10 cellular contexts compared by ENCODE assay signal in genomic region chr9:130058154-130058553, GRCh38. TPM values are rescaled to one million over a fixed set of nuclear protein-coding genes. Genes with fewer than 3 reads are reported as not detected.
DNase-seq lines count a peak whose midpoint lies in the region; ATAC-seq and TF ChIP-seq lines count a peak whose summit lies in the region.
"Had no signal": no experiment of that assay in that cellular context is flagged by ENCODE, and none has a peak within 500 bp of the region (broad histone marks: within the 10 kb centered on the region; RNA-seq: fewer than 3 reads in every experiment).

No MANE protein-coding gene starts in this region.

- no peak for ATAC-seq in GM23338

- peaks cover 3% of the 10 kb centered on the region for H3K27me3 Mint-ChIP-seq in GM23338 (ENCODE audit: insufficient read depth, low read depth, poor library complexity)

- DNase-seq in BJ (ENCODE audit: low read depth), result no peak
- DNase-seq in GM23338 (ENCODE audit: low spot score), result peak; percentile 56
- no peak for DNase-seq in kidney epithelial cell (ENCODE audit: low read depth)
- DNase-seq in inferior parietal cortex (ENCODE audit: extremely low spot score), result no peak
- no peak for DNase-seq in HK-2 (ENCODE audit: unreplicated experiment)
- no peak for DNase-seq in OCI-M2 (lab: John Stamatoyannopoulos, UW; ENCODE audit: unreplicated experiment)
- no peak for DNase-seq in activated naive CD4-positive, alpha-beta T cell treated with Interleukin-2 at 50 U/mL for 16 hours
- DNase-seq: NCI-H1105, occipital lobe had no signal

- H3K79me2 ChIP-seq in GM23338 (replicated peaks; ENCODE audit: insufficient read depth), result peaks cover 73% of the 10 kb centered on the region

- no peak overlapping the region for H3K4me3 Mint-ChIP-seq in GM23338

- H3K4me1 ChIP-seq in GM23338 (ENCODE audit: insufficient read depth), result peaks cover 6% of the 10 kb centered on the region; the same call in 1 of the 2 replicates

- no peak overlapping the region for H3K27ac ChIP-seq in GM23338 (ENCODE audit: low read depth)
- H3K27ac ChIP-seq in VCaP, result no peak overlapping the region

- no peak overlapping the region for H3K4me2 ChIP-seq in GM23338

- H3K27me3 ChIP-seq in BJ (ENCODE audit: control insufficient read depth, insufficient read depth, low read length) (no peaks in the 10 kb centered on the region), GM23338 (ENCODE audit: insufficient read depth) (no peaks in the 10 kb centered on the region), kidney epithelial cell (ENCODE audit: control insufficient read depth, insufficient read depth, low read length) (no peaks in the 10 kb centered on the region)

- no peaks in the 10 kb centered on the region for H3K9me3 Mint-ChIP-seq in GM23338

- POLR2A ChIA-PET in BJ (lab: Charles Lee), result no interaction called here

- H3K36me3 Mint-ChIP-seq in GM23338 (ENCODE audit: low read depth), result 0 out of 3 replicates have a peak, but pooled peaks cover 2% of the 10 kb centered on the region

- peaks cover 1% of the 10 kb centered on the region for H3K36me3 ChIP-seq in BJ (ENCODE audit: control insufficient read depth, insufficient read depth, low read length)
- H3K36me3 ChIP-seq in GM23338 (ENCODE audit: insufficient read depth), result no peaks in the 10 kb centered on the region
- H3K36me3 ChIP-seq in kidney epithelial cell (ENCODE audit: control insufficient read depth, insufficient read depth, low read length), result peaks cover 2% of the 10 kb centered on the region

- H3K27ac Mint-ChIP-seq in GM23338, result no peak overlapping the region

- H3K4me3 ChIP-seq in BJ (ENCODE audit: low read depth, low read length) (no peak overlapping the region), GM23338 (no peak overlapping the region), kidney epithelial cell (ENCODE audit: low read depth, low read length) (no peak overlapping the region)

- H3F3A ChIP-seq in GM23338 (replicated peaks; ENCODE audit: low read depth), result 0 out of 2 replicates have a peak, but pooled peaks cover 7% of the 10 kb centered on the region

- peak; percentile 25; the same call in 1 of the 2 replicates for TF ChIP-seq CTCF in BJ (IDR thresholded peaks at IDR 0.05; ENCODE audit: insufficient read depth, low read depth, low read length)
- peak in 1 of 2 experiments; percentile 48; a peak in 2 of 4 replicates for TF ChIP-seq CTCF in GM23338 (conservative IDR thresholded peaks at IDR 0.05; ENCODE audit: low read depth in 2 of 2)
- TF ChIP-seq CTCF in VCaP (conservative IDR thresholded peaks at IDR 0.05), result peak; percentile 53
- TF ChIP-seq CTCF in kidney epithelial cell (IDR thresholded peaks at IDR 0.05; ENCODE audit: insufficient read depth, low read length, poor library complexity, severe bottlenecking), result peak; percentile 6

- H2AFZ ChIP-seq in GM23338, result no peak overlapping the region

- CTCF ChIA-PET in BJ (lab: Yijun Ruan, JAX), result no interaction called here

- H3K9me2 ChIP-seq in GM23338 (ENCODE audit: insufficient read depth), result no peaks in the 10 kb centered on the region

- peaks cover 9% of the 10 kb centered on the region; the same call in 1 of the 2 replicates for H4K20me1 ChIP-seq in GM23338 (replicated peaks; ENCODE audit: insufficient read depth)

- H3K4me1 Mint-ChIP-seq in GM23338, result 0 out of 3 replicates have a peak, but pooled peaks cover 4% of the 10 kb centered on the region

TF ChIP-seq in GM23338, 12 proteins besides CTCF, POLR2A, EP300 and RAD21 (continues in another document):
- TF ChIP-seq JUNB (IDR thresholded peaks at IDR 0.05; ENCODE audit: unreplicated experiment) (no peak), ETS1 (IDR thresholded peaks at IDR 0.05) (no peak), EZH2 (IDR thresholded peaks at IDR 0.05; ENCODE audit: low read depth, unreplicated experiment) (no peak), REST (IDR thresholded peaks at IDR 0.05; ENCODE audit: unreplicated experiment) (no peak), POLR2AphosphoS5 (IDR thresholded peaks at IDR 0.05; ENCODE audit: low read depth) (no peak), ZNF114 (CRISPR knock-in tag; IDR thresholded peaks at IDR 0.05) (no peak)

RNA-seq across cellular contexts. Expression of gene GPR107, which starts 4.4 kb away (rescaled TPM):
- polyA plus RNA-seq in BJ (2011; rRNA removed), result 32.5 and 36.4 TPM in 2 replicates
- polyA minus RNA-seq in BJ (2011; rRNA and poly(A)+ RNA removed), result 21.8 and 23.2 TPM in 2 replicates
- 18.4 and 30.7 TPM in 2 replicates for total RNA-seq in GM23338 (2014; rRNA removed; shearing (Covaris generic))
- polyA plus RNA-seq in GM23338 (2016; fragmentation: Nextera tagmentation; extraction: Ambion mirVana), result 6.2 and 7.3 TPM in 2 replicates
- 29.4 and 33.5 TPM in 2 replicates for total RNA-seq in kidney epithelial cell

RNA-seq across cellular contexts. Expression of gene FNBP1, which starts 15.2 kb away (rescaled TPM):
- polyA plus RNA-seq in BJ (2011; rRNA removed), result 7.8 and 15.0 TPM in 2 replicates
- polyA minus RNA-seq in BJ (2011; rRNA and poly(A)+ RNA removed), result 11.6 and 15.9 TPM in 2 replicates
- 25.0 and 28.8 TPM in 2 replicates for total RNA-seq in GM23338 (2014; rRNA removed; shearing (Covaris generic))
- polyA plus RNA-seq in GM23338 (2016; fragmentation: Nextera tagmentation; extraction: Ambion mirVana), result 26.6 and 27.4 TPM in 2 replicates
- total RNA-seq in kidney epithelial cell, result 12.1 and 18.5 TPM in 2 replicates
